30 cellular contexts compared by ENCODE assay signal in genomic region chr10:22332116-22332692, GRCh38. TPM values are rescaled to one million over a fixed set of nuclear protein-coding genes. Genes with fewer than 3 reads are reported as not detected.
A peak's percentile ranks its signal among the peaks of the same experiment; 100 is the strongest.
DNase-seq lines count a peak whose midpoint lies in the region; ATAC-seq and TF ChIP-seq lines count a peak whose summit lies in the region.
"Had no signal": no experiment of that assay in that cellular context is flagged by ENCODE, and none has a peak within 500 bp of the region (broad histone marks: within the 10 kb centered on the region; RNA-seq: fewer than 3 reads in every experiment).

No MANE protein-coding gene starts in this region.

- peaks cover 3% of the 10 kb centered on the region for H3K9me3 Mint-ChIP-seq in activated naive CD4-positive, alpha-beta T cell treated with anti-CD3 and anti-CD28 coated beads, Interleukin-2, amount 10 ng/mL, durations not matched to agents 7 days and 5 days
- no peaks in the 10 kb centered on the region for H3K9me3 Mint-ChIP-seq in activated naive CD4-positive, alpha-beta T cell treated with anti-CD3 and anti-CD28 coated beads for 36 hours
- peaks cover 3% of the 10 kb centered on the region; the same call in 2 of the 3 replicates for H3K9me3 Mint-ChIP-seq in GM23338
- peaks cover 4% of the 10 kb centered on the region for H3K9me3 Mint-ChIP-seq in activated T-helper 17 cell treated with anti-CD3 and anti-CD28 coated beads, Interleukin-2, amount 50 U/mL, for 72 hours
- H3K9me3 Mint-ChIP-seq: H9 had no signal

- peaks cover 47% of the 10 kb centered on the region for H3K27me3 Mint-ChIP-seq in activated naive CD4-positive, alpha-beta T cell treated with anti-CD3 and anti-CD28 coated beads, Interleukin-2, amount 10 ng/mL, durations not matched to agents 7 days and 5 days
- peaks cover 37% of the 10 kb centered on the region for H3K27me3 Mint-ChIP-seq in activated naive CD4-positive, alpha-beta T cell treated with anti-CD3 and anti-CD28 coated beads for 36 hours (ENCODE audit: low read depth)
- H3K27me3 Mint-ChIP-seq in GM23338 (ENCODE audit: insufficient read depth, low read depth, poor library complexity) = peaks cover 83% of the 10 kb centered on the region
- peaks cover 4% of the 10 kb centered on the region for H3K27me3 Mint-ChIP-seq in activated T-helper 17 cell treated with anti-CD3 and anti-CD28 coated beads, Interleukin-2, amount 50 U/mL, for 72 hours

- peaks cover 14% of the 10 kb centered on the region for H3F3A ChIP-seq in GM23338 (replicated peaks; ENCODE audit: low read depth)

- in situ Hi-C loops in brain microvascular endothelial cell (cut with HindIII; ENCODE audit: low pct_ligation_motif_present, low sequenced_read_pairs) = no loop called here

- no peaks in the 10 kb centered on the region for H3K79me2 ChIP-seq in GM23338 (replicated peaks; ENCODE audit: insufficient read depth)

- H3K9me2 ChIP-seq in GM23338 (ENCODE audit: insufficient read depth) = no peaks in the 10 kb centered on the region

- no peak for DNase-seq in activated naive CD4-positive, alpha-beta T cell treated with anti-CD3 and anti-CD28 coated beads, Interleukin-2, amount 10 ng/mL, durations not matched to agents 7 days and 5 days
- DNase-seq in activated naive CD4-positive, alpha-beta T cell treated with anti-CD3 and anti-CD28 coated beads for 36 hours = no peak
- no peak for DNase-seq in GM23338 (ENCODE audit: low spot score)
- peak; percentile 16 for DNase-seq in superior temporal gyrus (ENCODE audit: extremely low spot score)
- DNase-seq in hypothalamus (lab: John Stamatoyannopoulos, UW) = no peak
- DNase-seq in brain microvascular endothelial cell = no peak
- no peak for DNase-seq in SHP77 treated with DMSO at 0.1 percent for 48 hours (lab: John Stamatoyannopoulos, UW)
- DNase-seq: activated B cell treated with CpG ODN at 0.5 μM for 24 hours; activated naive CD4-positive, alpha-beta T cell; activated T-cell treated with anti-CD3 and anti-CD28 coated beads, Interleukin-2, amount 50 U/mL, for 24 hours; anterior cingulate cortex; foreskin fibroblast; H9; heart left ventricle; NCI-H1105; NCI-H187 treated with DMSO at 0.1 percent for 48 hours; NCI-H524 treated with DMSO at 0.1 percent for 48 hours; posterior cingulate gyrus; right cardiac atrium; stimulated activated CD4-positive, alpha-beta T cell treated with anti-CD3 and anti-CD28 coated beads, Interleukin-2, amount 100 ng/mL, for 48 hours; substantia nigra; SW 1271; upper lobe of right lung had no signal

- H3K4me3 ChIP-seq in GM23338 = no peak overlapping the region
- H3K4me3 ChIP-seq in brain microvascular endothelial cell (ENCODE audit: low read depth, low read length) = no peak overlapping the region
- H3K4me3 ChIP-seq: cardiac muscle cell, coronary artery, lung had no signal

- H3K27ac ChIP-seq in GM23338 (ENCODE audit: low read depth) = no peak overlapping the region
- H3K27ac ChIP-seq in brain microvascular endothelial cell = no peak overlapping the region
- H3K27ac ChIP-seq: cardiac muscle cell, coronary artery had no signal

- peaks cover 39% of the 10 kb centered on the region for H3K4me1 Mint-ChIP-seq in activated naive CD4-positive, alpha-beta T cell treated with anti-CD3 and anti-CD28 coated beads, Interleukin-2, amount 10 ng/mL, durations not matched to agents 7 days and 5 days
- H3K4me1 Mint-ChIP-seq in activated naive CD4-positive, alpha-beta T cell treated with anti-CD3 and anti-CD28 coated beads for 36 hours (ENCODE audit: low read depth) = peaks cover 18% of the 10 kb centered on the region
- peaks cover 22% of the 10 kb centered on the region for H3K4me1 Mint-ChIP-seq in GM23338
- H3K4me1 Mint-ChIP-seq in activated T-helper 17 cell treated with anti-CD3 and anti-CD28 coated beads, Interleukin-2, amount 50 U/mL, for 72 hours = peaks cover 15% of the 10 kb centered on the region

- H2AFZ ChIP-seq in GM23338 = no peak overlapping the region

- peaks cover 25% of the 10 kb centered on the region for H3K36me3 Mint-ChIP-seq in activated naive CD4-positive, alpha-beta T cell treated with anti-CD3 and anti-CD28 coated beads, Interleukin-2, amount 10 ng/mL, durations not matched to agents 7 days and 5 days
- peaks cover 16% of the 10 kb centered on the region for H3K36me3 Mint-ChIP-seq in activated naive CD4-positive, alpha-beta T cell treated with anti-CD3 and anti-CD28 coated beads for 36 hours (ENCODE audit: low read depth)
- H3K36me3 Mint-ChIP-seq in GM23338 (ENCODE audit: low read depth) = no peaks in the 10 kb centered on the region; the same call in 2 of the 3 replicates
- H3K36me3 Mint-ChIP-seq in activated T-helper 17 cell treated with anti-CD3 and anti-CD28 coated beads, Interleukin-2, amount 50 U/mL, for 72 hours (ENCODE audit: low read depth) = peaks cover 48% of the 10 kb centered on the region

- no peak overlapping the region for H3K4me2 ChIP-seq in GM23338

- H4K20me1 ChIP-seq in GM23338 (replicated peaks; ENCODE audit: insufficient read depth) = peaks cover 28% of the 10 kb centered on the region; the same call in 1 of the 2 replicates

- peak overlapping the region; percentile 65 for H3K4me3 Mint-ChIP-seq in activated naive CD4-positive, alpha-beta T cell treated with anti-CD3 and anti-CD28 coated beads, Interleukin-2, amount 10 ng/mL, durations not matched to agents 7 days and 5 days
- no peak overlapping the region for H3K4me3 Mint-ChIP-seq in activated naive CD4-positive, alpha-beta T cell treated with anti-CD3 and anti-CD28 coated beads for 36 hours
- no peak overlapping the region for H3K4me3 Mint-ChIP-seq in GM23338
- H3K4me3 Mint-ChIP-seq in activated T-helper 17 cell treated with anti-CD3 and anti-CD28 coated beads, Interleukin-2, amount 50 U/mL, for 72 hours = peak overlapping the region; percentile 79
- H3K4me3 Mint-ChIP-seq: H9 had no signal

- no peak for ATAC-seq in GM23338
- ATAC-seq in activated T-helper 17 cell treated with anti-CD3 and anti-CD28 coated beads, Interleukin-2, amount 50 U/mL, for 72 hours (replicated peaks) = no peak
- ATAC-seq: heart left ventricle, right cardiac atrium, upper lobe of right lung had no signal

- H3K27ac Mint-ChIP-seq in activated naive CD4-positive, alpha-beta T cell treated with anti-CD3 and anti-CD28 coated beads, Interleukin-2, amount 10 ng/mL, durations not matched to agents 7 days and 5 days = peak overlapping the region; percentile 91
- H3K27ac Mint-ChIP-seq in activated naive CD4-positive, alpha-beta T cell treated with anti-CD3 and anti-CD28 coated beads for 36 hours = no peak overlapping the region
- H3K27ac Mint-ChIP-seq in GM23338 = no peak overlapping the region
- peak overlapping the region; percentile 51 for H3K27ac Mint-ChIP-seq in activated T-helper 17 cell treated with anti-CD3 and anti-CD28 coated beads, Interleukin-2, amount 50 U/mL, for 72 hours
- H3K27ac Mint-ChIP-seq: H9 had no signal

- H3K36me3 ChIP-seq in GM23338 (ENCODE audit: insufficient read depth) (no peaks in the 10 kb centered on the region), brain microvascular endothelial cell (replicated peaks) (peaks cover 15% of the 10 kb centered on the region)

- H3K27me3 ChIP-seq in GM23338 (ENCODE audit: insufficient read depth) (peaks cover 100% of the 10 kb centered on the region), brain microvascular endothelial cell (replicated peaks) (peaks cover 29% of the 10 kb centered on the region)

- no peak for TF ChIP-seq CTCF in GM23338 (conservative IDR thresholded peaks at IDR 0.05; ENCODE audit: low read depth in 2 of 2)
- no peak for TF ChIP-seq CTCF in brain microvascular endothelial cell (IDR thresholded peaks at IDR 0.05; ENCODE audit: low read depth, low read length, missing control alignments)

- intact Hi-C loops in activated naive CD4-positive, alpha-beta T cell treated with anti-CD3 and anti-CD28 coated beads for 36 hours (cut with micrococcal nuclease) = no loop called here

- H3K4me1 ChIP-seq in GM23338 (ENCODE audit: insufficient read depth) = peaks cover 44% of the 10 kb centered on the region

- CTCF ChIA-PET in activated naive CD4-positive, alpha-beta T cell treated with anti-CD3 and anti-CD28 coated beads, Interleukin-2, amount 10 ng/mL, durations not matched to agents 7 days and 5 days (lab: Charles Lee) = interaction anchor here (1.1 kb wide), 1 partner anchor 10 kb away, joined by 4 read pairs; no protein-coding TSS in a partner anchor
- CTCF ChIA-PET in activated naive CD4-positive, alpha-beta T cell treated with anti-CD3 and anti-CD28 coated beads for 36 hours (lab: Charles Lee) = no interaction called here

TF ChIP-seq in GM23338, 12 proteins besides CTCF, POLR2A, EP300 and RAD21 (continues in another document):
- TF ChIP-seq STAT1 (IDR thresholded peaks at IDR 0.05; ENCODE audit: unreplicated experiment) (no peak), EZH2phosphoT487 (IDR thresholded peaks at IDR 0.05; ENCODE audit: unreplicated experiment) (peak; percentile 41), NANOG (IDR thresholded peaks at IDR 0.05; ENCODE audit: borderline replicate concordance) (0 out of 2 replicates have a peak, but pooled peaks have one; percentile 59)

RNA-seq across cellular contexts. Expression of gene BMI1, which starts 11.3 kb away (rescaled TPM):
- 10 to 100 TPM; 28.2 to 32.1 TPM for total RNA-seq in activated naive CD4-positive, alpha-beta T cell treated with anti-CD3 and anti-CD28 coated beads for 36 hours
- 9.7 and 10.7 TPM in 2 replicates for total RNA-seq in GM23338 (2014; rRNA removed; shearing (Covaris generic))
- 2.0 and 2.3 TPM in 2 replicates for polyA plus RNA-seq in GM23338 (2016; fragmentation: Nextera tagmentation; extraction: Ambion mirVana)
- total RNA-seq in activated T-helper 17 cell treated with anti-CD3 and anti-CD28 coated beads, Interleukin-2, amount 50 U/mL, for 72 hours = 10 to 100 TPM; 61.4 to 81.1 TPM

RNA-seq across cellular contexts. Expression of gene SPAG6, which starts 13.1 kb away (rescaled TPM):
- total RNA-seq in activated naive CD4-positive, alpha-beta T cell treated with anti-CD3 and anti-CD28 coated beads for 36 hours = not detected
- 0.12 TPM in 1 of 2 replicates, not detected in the other for total RNA-seq in GM23338 (2014; rRNA removed; shearing (Covaris generic))
- 0.21 and 0.33 TPM in 2 replicates for polyA plus RNA-seq in GM23338 (2016; fragmentation: Nextera tagmentation; extraction: Ambion mirVana)
- not detected for total RNA-seq in activated T-helper 17 cell treated with anti-CD3 and anti-CD28 coated beads, Interleukin-2, amount 50 U/mL, for 72 hours
- total RNA-seq: cardiac muscle cell, mononuclear cell, upper lobe of right lung had no signal
- polyA plus RNA-seq: BJ, cardiac muscle cell, esophagus, heart left ventricle had no signal

RNA-seq across cellular contexts. Expression of gene COMMD3, which starts 16.0 kb away (rescaled TPM):
- total RNA-seq in activated naive CD4-positive, alpha-beta T cell treated with anti-CD3 and anti-CD28 coated beads for 36 hours = 10 to 100 TPM; 64.5 to 69.4 TPM
- total RNA-seq in GM23338 (2014; rRNA removed; shearing (Covaris generic)) = 1.1 and 2.5 TPM in 2 replicates
- polyA plus RNA-seq in GM23338 (2016; fragmentation: Nextera tagmentation; extraction: Ambion mirVana) = 5.2 and 6.0 TPM in 2 replicates
- total RNA-seq in activated T-helper 17 cell treated with anti-CD3 and anti-CD28 coated beads, Interleukin-2, amount 50 U/mL, for 72 hours = 10 to 100 TPM; 76.9 to 79.3 TPM

Comparison
In these comparisons a context has a peak if more than half of its experiments do, and no peak if none do; other contexts are left out.
1. H3K27ac Mint-ChIP-seq: peak in activated naive CD4-positive, alpha-beta T cell treated with anti-CD3 and anti-CD28 coated beads, Interleukin-2, amount 10 ng/mL, durations not matched to agents 7 days and 5 days (single experiment) and activated T-helper 17 cell treated with anti-CD3 and anti-CD28 coated beads, Interleukin-2, amount 50 U/mL, for 72 hours (single experiment); none in activated naive CD4-positive, alpha-beta T cell treated with anti-CD3 and anti-CD28 coated beads for 36 hours (single experiment) and GM23338 (single experiment).
2. H3K4me3 Mint-ChIP-seq: peak in activated naive CD4-positive, alpha-beta T cell treated with anti-CD3 and anti-CD28 coated beads, Interleukin-2, amount 10 ng/mL, durations not matched to agents 7 days and 5 days (single experiment) and activated T-helper 17 cell treated with anti-CD3 and anti-CD28 coated beads, Interleukin-2, amount 50 U/mL, for 72 hours (single experiment); none in activated naive CD4-positive, alpha-beta T cell treated with anti-CD3 and anti-CD28 coated beads for 36 hours (single experiment) and GM23338 (single experiment).
3. RNA of gene COMMD3, which starts 16.0 kb away (total RNA-seq): 76.9 to 79.3 TPM in activated T-helper 17 cell treated with anti-CD3 and anti-CD28 coated beads, Interleukin-2, amount 50 U/mL, for 72 hours and 64.5 to 69.4 TPM in activated naive CD4-positive, alpha-beta T cell treated with anti-CD3 and anti-CD28 coated beads for 36 hours; 1.1 to 2.5 TPM in GM23338; every median in the first group is over 10 times any median in the second.